ENCODE assay signal across 19 cellular contexts in the genomic region with DNA sequence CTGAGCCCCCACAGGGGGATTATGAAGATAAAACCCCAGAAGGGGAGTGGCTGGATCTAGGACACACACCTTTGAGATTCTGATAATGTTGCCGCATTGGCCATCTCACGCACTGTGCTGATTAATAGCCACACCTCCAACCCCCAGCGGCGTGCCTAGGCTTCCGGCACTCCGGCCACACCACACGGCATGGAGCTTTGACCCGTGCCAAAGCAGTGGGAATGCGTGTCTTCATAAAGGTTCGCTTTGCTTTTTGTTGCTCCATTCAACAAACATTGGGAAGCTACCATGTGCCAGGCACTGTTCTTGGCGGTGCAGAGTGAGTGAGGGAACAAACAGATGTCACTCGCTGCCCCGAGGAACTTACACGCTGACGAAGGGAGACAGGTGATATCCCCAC.
"Had no signal": no experiment of that assay in that cellular context is flagged by ENCODE, and none has a peak within 500 bp of the region (broad histone marks: within the 10 kb centered on the region; RNA-seq: fewer than 3 reads in every experiment).

No MANE protein-coding gene starts in this region.

- H3K9me3 Mint-ChIP-seq: activated naive CD4-positive, alpha-beta T cell treated with anti-CD3 and anti-CD28 coated beads, Interleukin-2, amount 50 U/mL, for 24 hours had no signal

- H3K27ac ChIP-seq: parathyroid adenoma, thoracic aorta had no signal

- H3K79me2 ChIP-seq: parathyroid adenoma had no signal

- H2AFZ ChIP-seq: parathyroid adenoma had no signal

- H3K4me3 Mint-ChIP-seq: activated CD4-positive, alpha-beta T cell treated with anti-CD3 and anti-CD28 coated beads for 36 hours; activated CD8-positive, alpha-beta T cell treated with anti-CD3 and anti-CD28 coated beads, Interleukin-2, amount 10 ng/mL, durations not matched to agents 7 days and 5 days; activated naive CD4-positive, alpha-beta T cell treated with anti-CD3 and anti-CD28 coated beads, Interleukin-2, amount 50 U/mL, for 24 hours; activated naive CD8-positive, alpha-beta T cell treated with anti-CD3 and anti-CD28 coated beads, Interleukin-2, amount 50 U/mL, for 24 hours; activated T-cell treated with anti-CD3 and anti-CD28 coated beads, Interleukin-2, amount 50 U/mL, for 24 hours; central memory CD8-positive, alpha-beta T cell; naive thymus-derived CD4-positive, alpha-beta T cell had no signal

- H3K9me3 ChIP-seq: thoracic aorta had no signal

- H3K27ac Mint-ChIP-seq: activated CD4-positive, alpha-beta T cell treated with anti-CD3 and anti-CD28 coated beads for 36 hours; activated CD8-positive, alpha-beta T cell treated with anti-CD3 and anti-CD28 coated beads, Interleukin-2, amount 10 ng/mL, durations not matched to agents 7 days and 5 days; activated naive CD4-positive, alpha-beta T cell treated with anti-CD3 and anti-CD28 coated beads, Interleukin-2, amount 50 U/mL, for 24 hours; activated naive CD8-positive, alpha-beta T cell treated with anti-CD3 and anti-CD28 coated beads, Interleukin-2, amount 50 U/mL, for 24 hours; activated T-cell treated with anti-CD3 and anti-CD28 coated beads, Interleukin-2, amount 50 U/mL, for 24 hours; naive thymus-derived CD4-positive, alpha-beta T cell had no signal

- H3K4me3 ChIP-seq: thoracic aorta had no signal

- H3K4me1 Mint-ChIP-seq: activated CD4-positive, alpha-beta T cell treated with anti-CD3 and anti-CD28 coated beads for 36 hours; activated naive CD4-positive, alpha-beta T cell treated with anti-CD3 and anti-CD28 coated beads, Interleukin-2, amount 50 U/mL, for 24 hours; activated naive CD8-positive, alpha-beta T cell treated with anti-CD3 and anti-CD28 coated beads, Interleukin-2, amount 50 U/mL, for 24 hours; central memory CD8-positive, alpha-beta T cell; naive thymus-derived CD4-positive, alpha-beta T cell had no signal

- H3K27me3 Mint-ChIP-seq: activated CD4-positive, alpha-beta T cell treated with anti-CD3 and anti-CD28 coated beads for 36 hours; activated naive CD4-positive, alpha-beta T cell treated with anti-CD3 and anti-CD28 coated beads, Interleukin-2, amount 50 U/mL, for 24 hours; activated naive CD8-positive, alpha-beta T cell treated with anti-CD3 and anti-CD28 coated beads, Interleukin-2, amount 50 U/mL, for 24 hours; activated T-cell treated with anti-CD3 and anti-CD28 coated beads, Interleukin-2, amount 50 U/mL, for 24 hours; central memory CD8-positive, alpha-beta T cell had no signal

- H3K9ac ChIP-seq: parathyroid adenoma had no signal

- DNase-seq: activated CD4-positive, alpha-beta T cell treated with anti-CD3 and anti-CD28 coated beads for 36 hours; activated CD4-positive, CD25-positive, alpha-beta regulatory T cell; activated CD8-positive, alpha-beta T cell treated with anti-CD3 and anti-CD28 coated beads, Interleukin-2, amount 10 ng/mL, durations not matched to agents 7 days and 5 days; activated naive CD8-positive, alpha-beta T cell treated with anti-CD3 and anti-CD28 coated beads, Interleukin-2, amount 50 U/mL, for 24 hours; activated T-cell treated with anti-CD3 and anti-CD28 coated beads, Interleukin-2, amount 50 U/mL, for 24 hours; amygdala; dermis blood vessel endothelial cell; effector CD8-positive, alpha-beta T cell; midbrain; naive thymus-derived CD4-positive, alpha-beta T cell; right cardiac atrium; stimulated activated CD4-positive, alpha-beta T cell treated with anti-CD3 and anti-CD28 coated beads, Interleukin-2, amount 100 ng/mL, for 48 hours; stimulated activated naive CD4-positive, alpha-beta T cell treated with Interleukin-2 at 50 U/mL for 16 hours; T-helper 1 cell; trophoblast cell had no signal

- H3K36me3 Mint-ChIP-seq: activated naive CD4-positive, alpha-beta T cell treated with anti-CD3 and anti-CD28 coated beads, Interleukin-2, amount 50 U/mL, for 24 hours; naive thymus-derived CD4-positive, alpha-beta T cell had no signal

- ATAC-seq: activated CD4-positive, alpha-beta T cell treated with anti-CD3 and anti-CD28 coated beads for 36 hours; activated CD8-positive, alpha-beta T cell treated with anti-CD3 and anti-CD28 coated beads, Interleukin-2, amount 10 ng/mL, durations not matched to agents 7 days and 5 days; activated naive CD8-positive, alpha-beta T cell treated with anti-CD3 and anti-CD28 coated beads, Interleukin-2, amount 50 U/mL, for 24 hours; naive thymus-derived CD4-positive, alpha-beta T cell; right cardiac atrium had no signal

- H3K36me3 ChIP-seq: thoracic aorta had no signal

- H3K4me1 ChIP-seq: parathyroid adenoma had no signal
